In the genomic region with DNA sequence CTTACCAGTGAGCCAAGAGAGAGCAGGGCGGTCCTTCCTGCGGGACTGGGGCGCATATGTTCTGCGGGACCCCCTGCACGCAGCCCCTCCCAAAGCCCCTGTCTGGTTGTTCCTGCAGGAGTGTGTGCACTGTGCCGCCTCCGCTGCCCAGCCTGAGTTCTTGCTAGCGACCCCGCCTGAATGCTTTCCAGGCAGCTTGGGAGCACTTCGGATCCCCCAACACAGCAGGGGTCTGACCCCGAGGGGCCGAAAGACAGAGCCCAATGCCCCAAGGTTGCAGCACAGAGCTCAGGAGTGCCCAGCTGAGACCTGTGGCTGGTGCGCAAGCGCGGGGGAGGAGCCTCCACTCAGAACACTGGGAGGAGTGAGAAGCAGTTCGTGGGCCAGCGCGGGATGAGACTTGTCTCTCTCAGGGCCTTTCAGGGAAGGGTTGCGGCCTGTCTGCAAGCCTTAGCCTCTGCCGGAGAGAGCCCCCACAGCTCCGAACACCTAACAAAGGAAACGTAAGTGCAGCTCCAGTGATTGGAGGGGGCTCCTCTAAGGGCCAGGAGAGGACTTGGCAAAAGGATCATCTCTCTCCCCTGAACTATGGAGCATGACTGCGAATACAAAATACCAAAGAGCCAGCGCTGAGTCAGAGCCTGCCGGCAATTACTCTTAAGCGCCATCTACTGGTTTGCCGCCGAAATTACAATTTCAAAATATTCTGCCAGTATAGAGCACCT, we compare ENCODE assay signal across 8 cellular contexts. TPM values are rescaled to one million over a fixed set of nuclear protein-coding genes. Genes with fewer than 3 reads are reported as not detected.
A peak's percentile ranks its signal among the peaks of the same experiment; 100 is the strongest.
DNase-seq lines count a peak whose midpoint lies in the region; ATAC-seq, FAIRE-seq and TF ChIP-seq lines count a peak whose summit lies in the region.

No MANE protein-coding gene starts in this region.

- TF ChIP-seq POLR2A in GM10847 (IDR thresholded peaks at IDR 0.05; ENCODE audit: extremely low read depth, insufficient read length) (peak; percentile 58), tibial nerve (IDR thresholded peaks at IDR 0.05) (peak; percentile 36 to 89)

- H2AFZ ChIP-seq in SK-N-SH (ENCODE audit: low read depth), result peak overlapping the region; percentile 99

- H3K4me1 ChIP-seq in SK-N-SH (ENCODE audit: control insufficient read depth in 1 of 2, insufficient read depth in 2 of 2, low read depth in 1 of 2, low read length in 1 of 2) (peaks cover 3 to 5% of the 10 kb centered on the region in 2 experiments; a peak in 2 of 4 replicates), pancreas (peaks cover 0 to 6% (median 6%) of the 10 kb centered on the region in 3 donors), tibial nerve (peaks cover 0 to 15% (median 2%) of the 10 kb centered on the region in 4 donors)

- peaks cover 11% of the 10 kb centered on the region for H3F3A ChIP-seq in SK-N-SH (replicated peaks; ENCODE audit: insufficient read depth)

- CTCF ChIA-PET in SK-N-SH (lab: Yijun Ruan, JAX), result interaction anchor here (0.6 to 3.7 kb wide), 19 partner anchors 10 to 294 kb away, joined by 3 to 23 read pairs (median 6); a partner anchor contains a TSS

- H3K36me3 ChIP-seq in SK-N-SH (replicated peaks in 1 of 2; ENCODE audit: control insufficient read depth in 1 of 2, insufficient read depth in 2 of 2, low read length in 1 of 2) (no peaks in the 10 kb centered on the region), pancreas (no peaks in the 10 kb centered on the region), tibial nerve (peaks cover 0 to 5% (median 0%) of the 10 kb centered on the region in 3 donors)

- no peaks in the 10 kb centered on the region for H4K20me1 ChIP-seq in SK-N-SH (ENCODE audit: insufficient read depth)

- TF ChIP-seq CTCF in SK-N-SH (IDR thresholded peaks at IDR 0.05), result peak; percentile 88
- peak; percentile 76 to 80 (median 78) for TF ChIP-seq CTCF in pancreas (IDR thresholded peaks at IDR 0.05)
- peak; percentile 85 to 91 (median 88) for TF ChIP-seq CTCF in tibial nerve (IDR thresholded peaks at IDR 0.05)

- H3K4me1 Mint-ChIP-seq in activated naive CD8-positive, alpha-beta T cell treated with anti-CD3 and anti-CD28 coated beads for 36 hours, result peaks cover 15% of the 10 kb centered on the region

- H3K27ac Mint-ChIP-seq in activated naive CD8-positive, alpha-beta T cell treated with anti-CD3 and anti-CD28 coated beads for 36 hours, result peak overlapping the region; percentile 96

- H3K4me3 ChIP-seq in SK-N-SH (ENCODE audit: low read depth in 2 of 2, low read length in 1 of 2), result peak overlapping the region; percentile 79 to 84
- H3K4me3 ChIP-seq in pancreas, result peak overlapping the region; percentile 50 to 69 (median 61)
- peak overlapping the region; percentile 44 to 71 (median 56) for H3K4me3 ChIP-seq in tibial nerve

- 2% methylated on average over 9 of the region's 28 CpGs for WGBS in SK-N-SH (ENCODE audit: low lambda C conversion rate)
- 0% methylated on average over 28 of the region's 28 CpGs for WGBS in pancreas, 2 donors
- 1 to 2% methylated on average over 6 to 20 of the region's 28 CpGs for WGBS in tibial nerve, 2 donors

- peak overlapping the region; percentile 97 for H3K4me2 ChIP-seq in SK-N-SH

- no peaks in the 10 kb centered on the region for H3K27me3 ChIP-seq in SK-N-SH (ENCODE audit: insufficient read depth)
- no peaks in the 10 kb centered on the region for H3K27me3 ChIP-seq in pancreas
- H3K27me3 ChIP-seq in tibial nerve, result no peaks in the 10 kb centered on the region

- no peaks in the 10 kb centered on the region for H3K9me3 Mint-ChIP-seq in activated naive CD8-positive, alpha-beta T cell treated with anti-CD3 and anti-CD28 coated beads for 36 hours

- no peak; a peak in 1 of 4 replicates for TF ChIP-seq EP300 in SK-N-SH (IDR thresholded peaks at IDR 0.05; ENCODE audit: borderline replicate concordance in 1 of 2, low read depth in 1 of 2, low read length in 1 of 2)
- TF ChIP-seq EP300 in tibial nerve (IDR thresholded peaks at IDR 0.05), result peak in 1 of 2 donors; percentile 90

- peaks cover 2% of the 10 kb centered on the region for H3K36me3 Mint-ChIP-seq in activated naive CD8-positive, alpha-beta T cell treated with anti-CD3 and anti-CD28 coated beads for 36 hours

- H3K27ac ChIP-seq in SK-N-SH (ENCODE audit: low read depth in 2 of 2, low read length in 1 of 2), result peak overlapping the region; percentile 94 to 99
- H3K27ac ChIP-seq in pancreas, result peak overlapping the region; percentile 76 to 94 (median 86)
- H3K27ac ChIP-seq in tibial nerve, result peak overlapping the region; percentile 93

- intact Hi-C loops in Right ventricle myocardium superior (cut with DNase I) (loop anchor here (10.0 kb wide), 1 partner anchor 215 kb away; a partner anchor contains a TSS), pancreas (cut with DNase I) (loop anchor here in 1 of 3 donors (5.0 kb wide), 1 partner anchor 173 kb away; no protein-coding TSS in a partner anchor)

- no peaks in the 10 kb centered on the region for H3K27me3 Mint-ChIP-seq in activated naive CD8-positive, alpha-beta T cell treated with anti-CD3 and anti-CD28 coated beads for 36 hours

- H3K9me3 ChIP-seq in SK-N-SH, result no peaks in the 10 kb centered on the region
- no peaks in the 10 kb centered on the region for H3K9me3 ChIP-seq in pancreas
- no peaks in the 10 kb centered on the region for H3K9me3 ChIP-seq in tibial nerve

- peak overlapping the region; percentile 88 for H3K4me3 Mint-ChIP-seq in activated naive CD8-positive, alpha-beta T cell treated with anti-CD3 and anti-CD28 coated beads for 36 hours

- ATAC-seq in HG02588 (IDR thresholded peaks at IDR 0.05; ENCODE audit: unreplicated experiment), result peak; percentile 95
- peak; percentile 100 for ATAC-seq in Right ventricle myocardium superior (ENCODE audit: poor library complexity)
- ATAC-seq in pancreas, result peak; percentile 98 to 99 (median 98)

- peak overlapping the region; percentile 78 for H3K9ac ChIP-seq in SK-N-SH

- peak; percentile 61 for DNase-seq in NCI-H1048 (lab: John Stamatoyannopoulos, UW)
- DNase-seq in SK-N-SH, result peak; percentile 83
- DNase-seq in activated naive CD8-positive, alpha-beta T cell treated with anti-CD3 and anti-CD28 coated beads for 36 hours, result peak; percentile 87
- peak; percentile 97 for DNase-seq in Right ventricle myocardium superior
- peak; percentile 88 to 97 (median 90) for DNase-seq in pancreas
- DNase-seq in tibial nerve (ENCODE audit: low spot score in 2 of 2), result peak; percentile 89

- no peak for FAIRE-seq in pancreas (lab: Jason Lieb, UNC)

- POLR2A ChIA-PET in SK-N-SH (lab: Yijun Ruan, JAX), result interaction anchor here (1.0 to 1.3 kb wide), 3 partner anchors 15 to 174 kb away, joined by 3 to 6 read pairs (median 5); no protein-coding TSS in a partner anchor

- no peaks in the 10 kb centered on the region for H3K9me2 ChIP-seq in SK-N-SH

- H3K79me2 ChIP-seq in SK-N-SH (ENCODE audit: insufficient read depth), result no peaks in the 10 kb centered on the region

- peak; percentile 73 for TF ChIP-seq RAD21 in SK-N-SH (IDR thresholded peaks at IDR 0.05; ENCODE audit: low read length)

TF ChIP-seq in SK-N-SH, 30 proteins besides CTCF, POLR2A, EP300 and RAD21 (continues in another document):
- TF ChIP-seq SIN3A (IDR thresholded peaks at IDR 0.05; ENCODE audit: borderline replicate concordance, low read depth, low read length) (no peak), GATA2 (CRISPR knock-in tag; IDR thresholded peaks at IDR 0.05) (no peak), RFX5 (IDR thresholded peaks at IDR 0.05; ENCODE audit: low read length) (0 out of 2 replicates have a peak, but pooled peaks have one; percentile 53), GABPA (IDR thresholded peaks at IDR 0.05; ENCODE audit: low read depth) (no peak), SMC3 (IDR thresholded peaks at IDR 0.05; ENCODE audit: low read depth, low read length) (peak; percentile 56), JUND (IDR thresholded peaks at IDR 0.05) (peak; percentile 56), FOXM1 (IDR thresholded peaks at IDR 0.05; ENCODE audit: low read depth) (no peak), POLR2AphosphoS5 (IDR thresholded peaks at IDR 0.05; ENCODE audit: low read depth, low read length) (peak; percentile 97), FOSL2 (IDR thresholded peaks at IDR 0.05; ENCODE audit: borderline replicate concordance, low read depth) (peak; percentile 81), EZH2phosphoT487 (IDR thresholded peaks at IDR 0.05; ENCODE audit: borderline replicate concordance, low read depth) (no peak), MEF2A (IDR thresholded peaks at IDR 0.05; ENCODE audit: borderline replicate concordance, low read depth) (no peak), RCOR1 (IDR thresholded peaks at IDR 0.05; ENCODE audit: low read length) (no peak)
- TF ChIP-seq, protein P1, sequence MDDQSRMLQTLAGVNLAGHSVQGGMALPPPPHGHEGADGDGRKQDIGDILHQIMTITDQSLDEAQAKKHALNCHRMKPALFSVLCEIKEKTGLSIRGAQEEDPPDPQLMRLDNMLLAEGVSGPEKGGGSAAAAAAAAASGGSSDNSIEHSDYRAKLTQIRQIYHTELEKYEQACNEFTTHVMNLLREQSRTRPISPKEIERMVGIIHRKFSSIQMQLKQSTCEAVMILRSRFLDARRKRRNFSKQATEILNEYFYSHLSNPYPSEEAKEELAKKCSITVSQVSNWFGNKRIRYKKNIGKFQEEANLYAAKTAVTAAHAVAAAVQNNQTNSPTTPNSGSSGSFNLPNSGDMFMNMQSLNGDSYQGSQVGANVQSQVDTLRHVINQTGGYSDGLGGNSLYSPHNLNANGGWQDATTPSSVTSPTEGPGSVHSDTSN (IDR thresholded peaks at IDR 0.05), result 0 out of 2 replicates have a peak, but pooled peaks have one; percentile 15
- TF ChIP-seq, protein P2, sequence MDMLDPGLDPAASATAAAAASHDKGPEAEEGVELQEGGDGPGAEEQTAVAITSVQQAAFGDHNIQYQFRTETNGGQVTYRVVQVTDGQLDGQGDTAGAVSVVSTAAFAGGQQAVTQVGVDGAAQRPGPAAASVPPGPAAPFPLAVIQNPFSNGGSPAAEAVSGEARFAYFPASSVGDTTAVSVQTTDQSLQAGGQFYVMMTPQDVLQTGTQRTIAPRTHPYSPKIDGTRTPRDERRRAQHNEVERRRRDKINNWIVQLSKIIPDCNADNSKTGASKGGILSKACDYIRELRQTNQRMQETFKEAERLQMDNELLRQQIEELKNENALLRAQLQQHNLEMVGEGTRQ (IDR thresholded peaks at IDR 0.05; ENCODE audit: borderline replicate concordance, low read depth, low read length), result no peak

RNA-seq across cellular contexts. Expression of a gene that starts 50.5 kb away (rescaled TPM):
- polyA plus RNA-seq in SK-N-SH (2012; rRNA removed) (7.6 and 9.8 TPM in 2 replicates), pancreas (1 to 10 TPM; 2.4 to 5.3 TPM)
- 6.7 and 8.5 TPM in 2 replicates for polyA plus RNA-seq in SK-N-SH (2012; cell fraction: cytosol; rRNA removed)
- polyA plus RNA-seq in SK-N-SH (2012; cell fraction: nucleus; rRNA removed), result 1.7 and 4.6 TPM in 2 replicates
- total RNA-seq in activated naive CD8-positive, alpha-beta T cell treated with anti-CD3 and anti-CD28 coated beads for 36 hours, result 10 to 100 TPM; 42.5 TPM
- total RNA-seq in Right ventricle myocardium superior (17.1 TPM), pancreas (10 to 100 TPM in 4 of 6 donors, 1 to 10 TPM in 2; 9.2 to 14.6 (median 11.5) TPM), tibial nerve (10 to 100 TPM; 20.7 to 27.3 (median 26.2) TPM)

Comparison
In these comparisons a context has a peak if more than half of its experiments do, and no peak if none do; other contexts are left out.
1. Peak in every context shown above with its lines: DNase-seq, ATAC-seq, H3K4me3 ChIP-seq and H3K27ac ChIP-seq.